In the genomic region with DNA sequence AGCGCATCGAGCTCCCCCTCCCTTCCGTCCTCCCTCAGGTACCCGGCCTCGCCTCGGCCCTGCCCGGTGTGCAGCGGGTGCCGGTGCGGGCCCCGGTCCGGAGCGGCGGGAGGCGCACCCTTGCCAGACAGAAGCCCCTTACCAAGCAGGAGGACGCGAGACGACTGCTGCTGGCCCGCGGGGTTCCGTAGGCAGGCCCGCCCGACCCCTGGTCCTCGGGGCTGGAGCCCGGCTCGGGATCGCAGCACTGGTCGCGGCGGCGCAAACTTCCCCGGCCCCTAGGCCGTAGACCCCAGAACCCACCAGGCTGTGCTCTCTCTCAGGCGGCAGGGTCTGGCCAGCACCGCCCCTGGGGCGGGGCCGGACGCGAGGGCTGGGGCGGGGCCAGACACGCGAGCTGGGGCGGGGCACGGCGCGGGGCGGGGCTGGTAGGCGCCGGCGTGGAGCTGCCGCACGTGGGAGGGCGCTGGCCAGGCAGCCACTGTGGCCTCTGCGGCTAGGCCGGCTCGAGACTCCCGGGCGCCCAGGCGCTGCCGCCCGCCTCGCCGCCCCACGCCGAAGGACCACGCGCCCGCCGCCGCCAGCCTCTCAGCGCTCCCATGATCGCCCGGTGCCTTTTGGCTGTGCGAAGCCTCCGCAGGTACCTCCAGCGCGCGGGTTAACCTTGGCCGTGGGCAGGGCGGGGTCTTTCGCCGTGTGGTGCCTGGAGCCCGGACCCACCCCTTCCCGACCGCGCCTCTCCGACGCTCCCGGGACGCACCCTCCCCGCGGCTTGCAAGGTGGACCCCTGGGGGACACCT, we compare ENCODE assay signal across 8 cellular contexts.
A peak's percentile ranks its signal among the peaks of the same experiment; 100 is the strongest.
DNase-seq lines count a peak whose midpoint lies in the region; ATAC-seq and TF ChIP-seq lines count a peak whose summit lies in the region.

A gene (plus strand): TSS at position 431 of the 800 bp plus-strand sequence. CDS start 169 bp downstream, at position 600.
A gene with protein sequence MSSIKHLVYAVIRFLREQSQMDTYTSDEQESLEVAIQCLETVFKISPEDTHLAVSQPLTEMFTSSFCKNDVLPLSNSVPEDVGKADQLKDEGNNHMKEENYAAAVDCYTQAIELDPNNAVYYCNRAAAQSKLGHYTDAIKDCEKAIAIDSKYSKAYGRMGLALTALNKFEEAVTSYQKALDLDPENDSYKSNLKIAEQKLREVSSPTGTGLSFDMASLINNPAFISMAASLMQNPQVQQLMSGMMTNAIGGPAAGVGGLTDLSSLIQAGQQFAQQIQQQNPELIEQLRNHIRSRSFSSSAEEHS (minus strand): TSS at position 335 of the 800 bp plus-strand sequence. CDS start 1,302 bp downstream, outside the sequence.

- H3K4me3 ChIP-seq in OCI-LY3 (ENCODE audit: low read length) (peak within 1 kb of the TSS; percentile 95), mucosa of stomach (ENCODE audit: low read length) (peak within 1 kb of the TSS; percentile 88)

- H3K4me1 ChIP-seq in OCI-LY3 (ENCODE audit: low read length), result peaks cover 21% of the 10 kb centered on the region
- H3K4me1 ChIP-seq in mucosa of stomach (ENCODE audit: control insufficient read depth, insufficient read depth, low read length), result no peaks in the 10 kb centered on the region

- peaks cover 63% of the 10 kb centered on the region for H3K79me2 ChIP-seq in OCI-LY3 (ENCODE audit: low read length)

- TF ChIP-seq POLR2A in erythroblast (IDR thresholded peaks at IDR 0.05; ENCODE audit: low read length), result no peak

- peak within 1 kb of the TSS; percentile 95 for H3K4me2 ChIP-seq in OCI-LY3 (ENCODE audit: low read length)

- H3K9ac ChIP-seq in OCI-LY3 (ENCODE audit: low read length) (peak within 1 kb of the TSS; percentile 89), mucosa of stomach (ENCODE audit: low read length) (peak within 1 kb of the TSS; percentile 64)

- H3K27ac ChIP-seq in OCI-LY3 (ENCODE audit: low read length), result peak within 1 kb of the TSS; percentile 71

- peak; percentile 95 for ATAC-seq in GM19455 (IDR thresholded peaks at IDR 0.05; ENCODE audit: unreplicated experiment)

- no peaks in the 10 kb centered on the region for H4K20me1 ChIP-seq in OCI-LY3 (ENCODE audit: insufficient read depth, low read length)

- H2AFZ ChIP-seq in OCI-LY3 (ENCODE audit: low read depth, low read length), result peak within 1 kb of the TSS; percentile 71

- H3K27me3 ChIP-seq in OCI-LY3 (ENCODE audit: low read depth, low read length) (no peaks in the 10 kb centered on the region), mucosa of stomach (ENCODE audit: control insufficient read depth, insufficient read depth, low read length) (no peaks in the 10 kb centered on the region)

- H3K9me3 ChIP-seq in OCI-LY3 (ENCODE audit: insufficient read depth, low read length) (no peaks in the 10 kb centered on the region), mucosa of stomach (ENCODE audit: control insufficient read depth, low read length) (no peaks in the 10 kb centered on the region)

- H3K36me3 ChIP-seq in OCI-LY3 (replicated peaks; ENCODE audit: low read depth, low read length), result peaks cover 15% of the 10 kb centered on the region
- no peaks in the 10 kb centered on the region for H3K36me3 ChIP-seq in mucosa of stomach (ENCODE audit: control insufficient read depth, insufficient read depth, low read length)

- DNase-seq in COLO829 (ENCODE audit: low spot score) (peak; percentile 46), HK-2 (ENCODE audit: unreplicated experiment) (peak; percentile 77), activated T-cell treated with anti-CD3 and anti-CD28 coated beads for 48 hours (ENCODE audit: low read depth) (peak; percentile 86), erythroblast (lab: John Stamatoyannopoulos, UW) (peak; percentile 85 to 91)
- peak; percentile 68 to 69 for DNase-seq in stimulated activated CD8-positive, alpha-beta memory T cell treated with anti-CD3 and anti-CD28 coated beads, Interleukin-7, amount 100 ng/mL, for 1 hour (ENCODE audit: low read depth in 2 of 2)

- TF ChIP-seq CTCF in OCI-LY3 (IDR thresholded peaks at IDR 0.05; ENCODE audit: low read depth, low read length), result no peak

Comparison
In these comparisons a context has a peak if more than half of its experiments do, and no peak if none do; other contexts are left out.
1. Peak in every context shown above with its lines: DNase-seq, ATAC-seq, H3K4me3 ChIP-seq and H3K27ac ChIP-seq.